In genomic region chr22:46001046-46001425, GRCh38 we compare ENCODE assay signal across 14 cellular contexts. TPM values are rescaled to one million over a fixed set of nuclear protein-coding genes. Genes with fewer than 3 reads are reported as not detected.
A peak's percentile ranks its signal among the peaks of the same experiment; 100 is the strongest.
DNase-seq lines count a peak whose midpoint lies in the region; ATAC-seq and TF ChIP-seq lines count a peak whose summit lies in the region.
"Had no signal": no experiment of that assay in that cellular context is flagged by ENCODE, and none has a peak within 500 bp of the region (broad histone marks: within the 10 kb centered on the region; RNA-seq: fewer than 3 reads in every experiment).

No MANE protein-coding gene starts in this region.

- H3K27ac Mint-ChIP-seq in naive B cell: no peak overlapping the region
- H3K27ac Mint-ChIP-seq in effector memory CD8-positive, alpha-beta T cell: no peak overlapping the region

- in situ Hi-C loops in GM13977 (cut with MboI; ENCODE audit: low pct_unique_long_range_greater_than_20kb, low sequenced_read_pairs, unreplicated experiment): no loop called here

- CTCF ChIA-PET in BJ (lab: Yijun Ruan, JAX): interaction anchor here (0.5 to 10.6 kb wide), 9 partner anchors 8 to 267 kb away, joined by 3 to 160 read pairs (median 3); partner anchors contain the start of gene TTC38

- peaks cover 0 to 22% (median 11%) of the 10 kb centered on the region in 3 donors for H3K27me3 Mint-ChIP-seq in naive B cell
- peaks cover 4 to 19% of the 10 kb centered on the region in 2 donors for H3K27me3 Mint-ChIP-seq in effector memory CD8-positive, alpha-beta T cell

- H3K36me3 ChIP-seq in BJ (ENCODE audit: control insufficient read depth, insufficient read depth, low read length) (no peaks in the 10 kb centered on the region), H7 (replicated peaks; ENCODE audit: control insufficient read depth, insufficient read depth, low read length) (no peaks in the 10 kb centered on the region), adrenal gland (replicated peaks in 1 of 2) (no peaks in the 10 kb centered on the region)
- H3K36me3 ChIP-seq: MG63 had no signal

- no peaks in the 10 kb centered on the region for H3K9me3 ChIP-seq in adrenal gland (replicated peaks in 1 of 3)
- H3K9me3 ChIP-seq: MG63 had no signal

- peak; percentile 55 to 65 for ATAC-seq in naive B cell (ENCODE audit: low read depth in 2 of 2)
- no peak for ATAC-seq in HG03378 (IDR thresholded peaks at IDR 0.05; ENCODE audit: unreplicated experiment)
- ATAC-seq in effector memory CD8-positive, alpha-beta T cell (replicated peaks): no peak

- H3K27me3 ChIP-seq in BJ (ENCODE audit: control insufficient read depth, insufficient read depth, low read length): no peaks in the 10 kb centered on the region
- H3K27me3 ChIP-seq in H7 (ENCODE audit: control insufficient read depth, insufficient read depth, low read length): no peaks in the 10 kb centered on the region
- no peaks in the 10 kb centered on the region for H3K27me3 ChIP-seq in adrenal gland
- H3K27me3 ChIP-seq: MG63 had no signal

- 80 to 100% (median 87%) methylated on average over 1 to 3 of the region's 3 CpGs for WGBS in adrenal gland, 4 donors

- H3K9me3 Mint-ChIP-seq in naive B cell: no peaks in the 10 kb centered on the region
- no peaks in the 10 kb centered on the region for H3K9me3 Mint-ChIP-seq in effector memory CD8-positive, alpha-beta T cell

- POLR2A ChIA-PET in BJ (lab: Charles Lee): interaction anchor here (0.6 kb wide), 1 partner anchor 169 kb away, joined by 4 read pairs; no protein-coding TSS in a partner anchor

- H3K4me1 Mint-ChIP-seq in naive B cell: peaks cover 7 to 14% (median 13%) of the 10 kb centered on the region in 3 donors
- peaks cover 9 to 13% of the 10 kb centered on the region in 2 donors for H3K4me1 Mint-ChIP-seq in effector memory CD8-positive, alpha-beta T cell (ENCODE audit: low read depth in 2 of 2)

- DNase-seq in BJ (ENCODE audit: low read depth) (no peak), H7 (peak; percentile 43), adrenal gland (peak in 3 of 7 donors; percentile 13 to 21 (median 16)), naive B cell (no peak), GM13977 (ENCODE audit: low spot score) (no peak)
- no peak for DNase-seq in effector memory CD8-positive, alpha-beta T cell
- DNase-seq: activated CD4-positive, CD25-positive, alpha-beta regulatory T cell treated with anti-CD3 and anti-CD28 coated beads, Interleukin-2, amount 50 U/mL, for 72 hours; central memory CD4-positive, alpha-beta T cell; MG63; NCI-H526 treated with DMSO at 0.1 percent for 48 hours; substantia nigra; SW 1271 had no signal

- no peak overlapping the region for H3K4me3 ChIP-seq in BJ (ENCODE audit: low read depth, low read length)
- H3K4me3 ChIP-seq in H7 (ENCODE audit: insufficient read depth, low read depth, low read length): no peak overlapping the region
- no peak overlapping the region for H3K4me3 ChIP-seq in adrenal gland
- H3K4me3 ChIP-seq: MG63 had no signal

- intact Hi-C loops in adrenal gland (cut with DNase I): no loop called here

- no peak for TF ChIP-seq POLR2A in adrenal gland (IDR thresholded peaks at IDR 0.05)

- H3K4me3 Mint-ChIP-seq in naive B cell: no peak overlapping the region
- no peak overlapping the region for H3K4me3 Mint-ChIP-seq in effector memory CD8-positive, alpha-beta T cell

- H3K36me3 Mint-ChIP-seq in naive B cell: no peaks in the 10 kb centered on the region
- H3K36me3 Mint-ChIP-seq in effector memory CD8-positive, alpha-beta T cell (ENCODE audit: insufficient read depth): peaks cover 7% of the 10 kb centered on the region

- peaks cover 61% of the 10 kb centered on the region in 2 donors for H3K4me1 ChIP-seq in adrenal gland (replicated peaks in 1 of 2)

- TF ChIP-seq CTCF in BJ (IDR thresholded peaks at IDR 0.05; ENCODE audit: insufficient read depth, low read depth, low read length) (peak; percentile 28), adrenal gland (IDR thresholded peaks at IDR 0.05) (no peak), GM13977 (IDR thresholded peaks at IDR 0.05; ENCODE audit: extremely low read depth, insufficient read depth, missing control alignments) (no peak)

- peak overlapping the region in 3 of 5 donors; percentile 2 to 89 (median 78) for H3K27ac ChIP-seq in adrenal gland
- H3K27ac ChIP-seq: epithelial cell of prostate had no signal

RNA-seq across cellular contexts. Expression of gene WNT7B, which starts 24.1 kb away (rescaled TPM):
- polyA plus RNA-seq in BJ (2011; rRNA removed) (0.04 TPM in 1 of 2 replicates, not detected in the other), adrenal gland (under 1 TPM in 1 of 3 donors, not detected in 2; 0.16 TPM), naive B cell (ENCODE audit: low read depth in 6 of 6) (under 1 TPM in 2 of 6 donors, not detected in 4; 0.17 to 0.62 TPM)
- not detected in 2 replicates for polyA minus RNA-seq in BJ (2011; rRNA and poly(A)+ RNA removed)
- total RNA-seq in H7 (2014; rRNA removed; shearing (Covaris generic)): 0.10 TPM in 1 of 2 replicates, not detected in the other
- total RNA-seq in adrenal gland: under 1 TPM in 3 of 8 donors, not detected in 5; 0.07 to 0.24 (median 0.13) TPM

Comparison
In these comparisons a context has a peak if more than half of its experiments do, and no peak if none do; other contexts are left out.
1. ATAC-seq: peak in naive B cell (2 of 2); none in HG03378 (single experiment) and effector memory CD8-positive, alpha-beta T cell (single experiment).